In the genomic region with DNA sequence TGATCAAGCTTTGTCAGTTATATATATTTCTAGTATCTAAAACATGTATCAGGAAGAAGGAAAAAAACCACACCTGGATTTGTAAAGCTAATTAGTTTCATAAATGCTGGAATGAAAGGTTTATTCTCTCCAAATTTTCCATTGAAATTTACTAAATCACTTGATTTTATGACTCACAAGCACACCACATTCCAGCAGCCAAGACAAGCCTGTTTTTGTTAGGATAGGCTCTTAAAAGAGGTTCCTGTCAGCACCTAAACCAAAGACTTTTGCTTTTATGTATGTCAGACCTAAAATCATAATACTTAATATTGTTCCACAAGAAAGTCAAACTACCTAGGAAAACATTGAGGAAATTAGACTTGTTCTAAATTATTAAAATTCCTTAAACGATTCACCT, we compare ENCODE assay signal across 13 cellular contexts.
DNase-seq lines count a peak whose midpoint lies in the region; ATAC-seq and TF ChIP-seq lines count a peak whose summit lies in the region.
"Had no signal": no experiment of that assay in that cellular context is flagged by ENCODE, and none has a peak within 500 bp of the region (broad histone marks: within the 10 kb centered on the region; RNA-seq: fewer than 3 reads in every experiment).

No MANE protein-coding gene starts in this region.

- H3K4me3 ChIP-seq in HCT116 (replicated peaks in 1 of 2; ENCODE audit: low read depth in 1 of 2, low read length in 2 of 2) (no peak overlapping the region), brain microvascular endothelial cell (ENCODE audit: low read depth, low read length) (no peak overlapping the region), heart left ventricle (no peak overlapping the region)
- H3K4me3 ChIP-seq: hepatocyte had no signal

- H3K27me3 ChIP-seq in HCT116 (ENCODE audit: insufficient read depth, low read length) (no peaks in the 10 kb centered on the region), brain microvascular endothelial cell (replicated peaks) (no peaks in the 10 kb centered on the region), heart left ventricle (no peaks in the 10 kb centered on the region)
- H3K27me3 ChIP-seq: hepatocyte had no signal

- CTCF ChIA-PET in HCT116 (lab: Charles Lee), result interaction anchor here (0.7 kb wide), 1 partner anchor 12 kb away, joined by 3 read pairs; no protein-coding TSS in a partner anchor

- no peak for DNase-seq in HCT116 (ENCODE audit: low read depth, low spot score)
- DNase-seq in brain microvascular endothelial cell, result peak; percentile 45
- DNase-seq in heart left ventricle, result no peak
- DNase-seq in stromal cell of bone marrow (ENCODE audit: low read depth), result peak; percentile 38
- DNase-seq in NCI-H345 treated with DMSO at 0.1 percent for 48 hours (lab: John Stamatoyannopoulos, UW; ENCODE audit: unreplicated experiment), result no peak
- no peak for DNase-seq in NCI-H1092 treated with DMSO at 0.1 percent for 48 hours (lab: John Stamatoyannopoulos, UW)
- DNase-seq in NCI-H526 treated with DMSO at 0.1 percent for 48 hours (lab: John Stamatoyannopoulos, UW), result no peak
- DNase-seq: Caco-2, NCI-H524, small intestine had no signal

- no peak for ATAC-seq in HCT116
- ATAC-seq in heart left ventricle, result peak in 1 of 4 donors; percentile 63
- ATAC-seq in GM21737 (IDR thresholded peaks at IDR 0.05; ENCODE audit: unreplicated experiment), result no peak
- ATAC-seq: activated T-helper 17 cell treated with anti-CD3 and anti-CD28 coated beads, Interleukin-2, amount 50 U/mL, for 72 hours had no signal

- TF ChIP-seq CTCF in HCT116 (IDR thresholded peaks at IDR 0.05 in 2 of 3, conservative IDR thresholded peaks at IDR 0.05 in 1 of 3; ENCODE audit: borderline replicate concordance in 1 of 3, insufficient read depth in 1 of 3, low read depth in 2 of 3, low read length in 2 of 3) (no peak), brain microvascular endothelial cell (IDR thresholded peaks at IDR 0.05; ENCODE audit: low read depth, low read length, missing control alignments) (no peak), heart left ventricle (IDR thresholded peaks at IDR 0.05) (no peak)

- peaks cover 4 to 8% of the 10 kb centered on the region in 2 experiments; a peak in 2 of 4 replicates for H3K4me1 ChIP-seq in HCT116 (ENCODE audit: control insufficient read depth in 1 of 2, insufficient read depth in 2 of 2, low read length in 2 of 2)
- H3K4me1 ChIP-seq in heart left ventricle, result peaks cover 0 to 21% (median 9%) of the 10 kb centered on the region in 12 donors

- in situ Hi-C loops in brain microvascular endothelial cell (cut with HindIII; ENCODE audit: low pct_ligation_motif_present, low sequenced_read_pairs), result no loop called here

- BruUV-seq in HCT116 (replicated peaks; lab: Mats Ljungman, UMichigan), result no TSS peak

- TF ChIP-seq POLR2A in HCT116 (IDR thresholded peaks at IDR 0.05; ENCODE audit: borderline replicate concordance, extremely low read depth, insufficient read depth, insufficient read length) (no peak), heart left ventricle (IDR thresholded peaks at IDR 0.05) (no peak)

- 0 out of 2 replicates have a peak, but pooled peaks cover 5% of the 10 kb centered on the region for H4K20me1 ChIP-seq in HCT116 (ENCODE audit: insufficient read depth)

- 65 to 83% (median 71%) methylated on average over 1 of the region's 1 CpG for WGBS in heart left ventricle, 4 donors

- H3K9ac ChIP-seq in HCT116 (ENCODE audit: low read length), result no peak overlapping the region

- H3K79me2 ChIP-seq in HCT116 (ENCODE audit: insufficient read depth, low read length), result no peaks in the 10 kb centered on the region
- H3K79me2 ChIP-seq: hepatocyte had no signal

- no peaks in the 10 kb centered on the region for H3K9me2 ChIP-seq in HCT116 (ENCODE audit: insufficient read depth)

- RAD21 ChIA-PET in HCT116 (lab: Charles Lee; ENCODE audit: low non-redundant PET in 1 of 2, low total read pairs in 2 of 2, uncharacterized antibody in 2 of 2, unreplicated experiment in 2 of 2), result interaction anchor here in 1 of 2 experiments (0.7 kb wide), 1 partner anchor 13 kb away, joined by 3 read pairs; no protein-coding TSS in a partner anchor

- H2AFZ ChIP-seq in HCT116 (ENCODE audit: low read depth, low read length, poor library complexity, severe bottlenecking), result no peak overlapping the region
- H2AFZ ChIP-seq: hepatocyte had no signal

- intact Hi-C loops in HCT116 (cut with micrococcal nuclease) (no loop called here), heart left ventricle (cut with DNase I) (loop anchor here in 2 of 10 donors (10.0 kb wide), 2 partner anchors 159 to 409 kb away; a partner anchor contains a TSS)

- peak overlapping the region; percentile 15; the same call in 1 of the 2 replicates for H3K4me2 ChIP-seq in HCT116 (ENCODE audit: low read length)
- H3K4me2 ChIP-seq: hepatocyte had no signal

- H3K27ac ChIP-seq in HCT116 (ENCODE audit: low read depth, low read length), result no peak overlapping the region
- H3K27ac ChIP-seq in brain microvascular endothelial cell, result no peak overlapping the region
- H3K27ac ChIP-seq in heart left ventricle, result peak overlapping the region in 11 of 12 donors; percentile 1 to 44 (median 23)
- H3K27ac ChIP-seq: hepatocyte had no signal

- POLR2A ChIA-PET in HCT116 (lab: Charles Lee), result interaction anchor here (0.5 kb wide), 1 partner anchor 450 kb away, joined by 3 read pairs; no protein-coding TSS in a partner anchor

- H3K9me3 ChIP-seq in HCT116 (ENCODE audit: control insufficient read depth in 1 of 2, insufficient read depth in 1 of 2, low read depth in 1 of 2, low read length in 2 of 2) (no peaks in the 10 kb centered on the region), heart left ventricle (no peaks in the 10 kb centered on the region)
- H3K9me3 ChIP-seq: Caco-2 had no signal

- no peaks in the 10 kb centered on the region for H3K36me3 ChIP-seq in HCT116 (ENCODE audit: control insufficient read depth in 1 of 2, insufficient read depth in 2 of 2, low read length in 2 of 2)
- H3K36me3 ChIP-seq in brain microvascular endothelial cell (replicated peaks), result no peaks in the 10 kb centered on the region
- peaks cover 0 to 63% (median 50%) of the 10 kb centered on the region in 9 donors for H3K36me3 ChIP-seq in heart left ventricle

- TF ChIP-seq RAD21 in HCT116 (IDR thresholded peaks at IDR 0.05; ENCODE audit: low read depth), result no peak

TF ChIP-seq in HCT116, 20 proteins besides CTCF, POLR2A, EP300 and RAD21:
- TF ChIP-seq TCF7L2 (IDR thresholded peaks at IDR 0.05; ENCODE audit: borderline replicate concordance, extremely low read depth, insufficient read depth, insufficient read length) (no peak), EZH2 (IDR thresholded peaks at IDR 0.05) (no peak), FOSL1 (IDR thresholded peaks at IDR 0.05; ENCODE audit: low read depth) (no peak), POLR2AphosphoS5 (IDR thresholded peaks at IDR 0.05; ENCODE audit: low read depth, low read length) (no peak), YY1 (IDR thresholded peaks at IDR 0.05; ENCODE audit: extremely low read depth, insufficient replicate concordance, low read depth, low read length) (no peak), CBX3 (IDR thresholded peaks at IDR 0.05; ENCODE audit: low read depth) (no peak), CEBPB (IDR thresholded peaks at IDR 0.05; ENCODE audit: low read depth) (no peak)
- TF ChIP-seq, protein P1, sequence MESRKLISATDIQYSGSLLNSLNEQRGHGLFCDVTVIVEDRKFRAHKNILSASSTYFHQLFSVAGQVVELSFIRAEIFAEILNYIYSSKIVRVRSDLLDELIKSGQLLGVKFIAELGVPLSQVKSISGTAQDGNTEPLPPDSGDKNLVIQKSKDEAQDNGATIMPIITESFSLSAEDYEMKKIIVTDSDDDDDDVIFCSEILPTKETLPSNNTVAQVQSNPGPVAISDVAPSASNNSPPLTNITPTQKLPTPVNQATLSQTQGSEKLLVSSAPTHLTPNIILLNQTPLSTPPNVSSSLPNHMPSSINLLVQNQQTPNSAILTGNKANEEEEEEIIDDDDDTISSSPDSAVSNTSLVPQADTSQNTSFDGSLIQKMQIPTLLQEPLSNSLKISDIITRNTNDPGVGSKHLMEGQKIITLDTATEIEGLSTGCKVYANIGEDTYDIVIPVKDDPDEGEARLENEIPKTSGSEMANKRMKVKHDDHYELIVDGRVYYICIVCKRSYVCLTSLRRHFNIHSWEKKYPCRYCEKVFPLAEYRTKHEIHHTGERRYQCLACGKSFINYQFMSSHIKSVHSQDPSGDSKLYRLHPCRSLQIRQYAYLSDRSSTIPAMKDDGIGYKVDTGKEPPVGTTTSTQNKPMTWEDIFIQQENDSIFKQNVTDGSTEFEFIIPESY (IDR thresholded peaks at IDR 0.05; ENCODE audit: extremely low read depth, insufficient replicate concordance, low read length), result no peak
- TF ChIP-seq, protein P2, sequence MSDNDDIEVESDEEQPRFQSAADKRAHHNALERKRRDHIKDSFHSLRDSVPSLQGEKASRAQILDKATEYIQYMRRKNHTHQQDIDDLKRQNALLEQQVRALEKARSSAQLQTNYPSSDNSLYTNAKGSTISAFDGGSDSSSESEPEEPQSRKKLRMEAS (IDR thresholded peaks at IDR 0.05), result no peak

Comparison
In these comparisons a context has a peak if more than half of its experiments do, and no peak if none do; other contexts are left out.
1. DNase-seq: peak in brain microvascular endothelial cell (single experiment) and stromal cell of bone marrow (single experiment); none in HCT116 (single experiment), heart left ventricle (0 of 5), NCI-H345 treated with DMSO at 0.1 percent for 48 hours (single experiment), NCI-H1092 treated with DMSO at 0.1 percent for 48 hours (single experiment) and NCI-H526 treated with DMSO at 0.1 percent for 48 hours (single experiment).
2. H3K27ac ChIP-seq: peak in heart left ventricle (11 of 12); none in HCT116 (single experiment) and brain microvascular endothelial cell (single experiment).